8 cellular contexts compared by ENCODE assay signal in genomic region chr10:100346765-100347567, GRCh38. TPM values are rescaled to one million over a fixed set of nuclear protein-coding genes. Genes with fewer than 3 reads are reported as not detected.
DNase-seq lines count a peak whose midpoint lies in the region; ATAC-seq and TF ChIP-seq lines count a peak whose summit lies in the region.

TSS of gene SCD (plus strand) at chr10:100347233. CDS start at chr10:100347505, 272 bp downstream.

- intact Hi-C loops in activated B cell treated with CpG ODN at 0.5 μM for 24 hours (cut with micrococcal nuclease), result loop anchor here (1.0 to 2.0 kb wide), 5 partner anchors 9 to 134 kb away; partner anchors contain the start of gene BLOC1S2
- intact Hi-C loops in spleen (cut with DNase I; ENCODE audit: low total_unique reads), result no loop called here

- ATAC-seq in GM19025 (IDR thresholded peaks at IDR 0.05; ENCODE audit: low read depth, unreplicated experiment), result peak; percentile 85
- ATAC-seq in HG03280 (IDR thresholded peaks at IDR 0.05; ENCODE audit: unreplicated experiment), result peak; percentile 90
- peak; percentile 95 for ATAC-seq in activated B cell treated with CpG ODN at 0.5 μM for 24 hours (ENCODE audit: low read depth)

- DNase-seq in AG08396 (ENCODE audit: low spot score) (peak; percentile 89), NCI-H345 (lab: John Stamatoyannopoulos, UW) (peak; percentile 94), activated B cell treated with CpG ODN at 0.5 μM for 24 hours (peak; percentile 69), cardiac fibroblast (ENCODE audit: low read depth in 2 of 2) (peak; percentile 96), inferior parietal cortex (ENCODE audit: extremely low spot score) (peak; percentile 94), spleen (peak; percentile 94)

- TF ChIP-seq POLR2A in spleen (IDR thresholded peaks at IDR 0.05), result peak in 1 of 3 donors; percentile 58

- CTCF ChIA-PET in activated B cell treated with CpG ODN at 0.5 μM for 24 hours (lab: Charles Lee), result interaction anchor here (0.7 to 3.2 kb wide), 5 partner anchors 8 to 86 kb away, joined by 3 to 14 read pairs (median 3); no protein-coding TSS in a partner anchor

- peaks cover 0 to 9% (median 0%) of the 10 kb centered on the region in 6 donors for H3K36me3 ChIP-seq in spleen

- H3K36me3 Mint-ChIP-seq in activated B cell treated with CpG ODN at 0.5 μM for 24 hours (ENCODE audit: low read depth), result peaks cover 27% of the 10 kb centered on the region

- H3K4me3 ChIP-seq in cardiac fibroblast (replicated peaks in 1 of 2; ENCODE audit: low read depth in 2 of 2, low read length in 2 of 2), result peak within 1 kb of the TSS; percentile 93 to 95
- peak within 1 kb of the TSS; percentile 51 to 78 (median 69) for H3K4me3 ChIP-seq in spleen

- POLR2A ChIA-PET in activated B cell treated with CpG ODN at 0.5 μM for 24 hours (lab: Charles Lee), result interaction anchor here (0.6 to 3.4 kb wide), 17 partner anchors 9 to 1347 kb away, joined by 3 to 22 read pairs (median 4); partner anchors contain the start of genes DNMBP, HIF1AN and PKD2L1

- H3K27me3 ChIP-seq in spleen (replicated peaks in 1 of 7), result peaks cover 0 to 19% (median 0%) of the 10 kb centered on the region in 7 donors

- peaks cover 0 to 62% (median 18%) of the 10 kb centered on the region in 6 donors for H3K4me1 ChIP-seq in spleen

- no peaks in the 10 kb centered on the region for H3K9me3 ChIP-seq in spleen

- peak within 1 kb of the TSS; percentile 89 for H3K4me3 Mint-ChIP-seq in activated B cell treated with CpG ODN at 0.5 μM for 24 hours

- WGBS in spleen, 5 donors, result 0 to 1% (median 1%) methylated on average over 55 to 73 of the region's 73 CpGs

- H3K27ac ChIP-seq in spleen, result peak within 1 kb of the TSS in 7 of 8 donors; percentile 27 to 84 (median 73)

- H3K4me1 Mint-ChIP-seq in activated B cell treated with CpG ODN at 0.5 μM for 24 hours, result peaks cover 22% of the 10 kb centered on the region

- peaks cover 3% of the 10 kb centered on the region for H3K27me3 Mint-ChIP-seq in activated B cell treated with CpG ODN at 0.5 μM for 24 hours

- TF ChIP-seq CTCF in activated B cell treated with CpG ODN at 0.5 μM for 24 hours (IDR thresholded peaks at IDR 0.05) (no peak), cardiac fibroblast (IDR thresholded peaks at IDR 0.05; ENCODE audit: low read depth, low read length) (no peak), spleen (IDR thresholded peaks at IDR 0.05 in 8 of 11, conservative IDR thresholded peaks at IDR 0.05 in 3 of 11) (peak in 4 of 11 experiments; percentile 5 to 30 (median 12))

- H3K27ac Mint-ChIP-seq in activated B cell treated with CpG ODN at 0.5 μM for 24 hours, result peak within 1 kb of the TSS; percentile 61

- H3K9me3 Mint-ChIP-seq in activated B cell treated with CpG ODN at 0.5 μM for 24 hours, result no peaks in the 10 kb centered on the region

RNA-seq across cellular contexts. Expression of gene SCD, which starts in this region (rescaled TPM):
- total RNA-seq in activated B cell treated with CpG ODN at 0.5 μM for 24 hours (24.9 and 26.0 TPM in 2 replicates), spleen (10 to 100 TPM; 21.0 to 56.3 (median 40.1) TPM)
- 1 to 10 TPM; 2.1 to 8.3 (median 5.9) TPM for polyA plus RNA-seq in spleen

Comparison
In these comparisons a context has a peak if more than half of its experiments do, and no peak if none do; other contexts are left out.
1. Peak in every context shown above with its lines: DNase-seq, ATAC-seq, H3K4me3 ChIP-seq and H3K27ac ChIP-seq.